In the genomic region with DNA sequence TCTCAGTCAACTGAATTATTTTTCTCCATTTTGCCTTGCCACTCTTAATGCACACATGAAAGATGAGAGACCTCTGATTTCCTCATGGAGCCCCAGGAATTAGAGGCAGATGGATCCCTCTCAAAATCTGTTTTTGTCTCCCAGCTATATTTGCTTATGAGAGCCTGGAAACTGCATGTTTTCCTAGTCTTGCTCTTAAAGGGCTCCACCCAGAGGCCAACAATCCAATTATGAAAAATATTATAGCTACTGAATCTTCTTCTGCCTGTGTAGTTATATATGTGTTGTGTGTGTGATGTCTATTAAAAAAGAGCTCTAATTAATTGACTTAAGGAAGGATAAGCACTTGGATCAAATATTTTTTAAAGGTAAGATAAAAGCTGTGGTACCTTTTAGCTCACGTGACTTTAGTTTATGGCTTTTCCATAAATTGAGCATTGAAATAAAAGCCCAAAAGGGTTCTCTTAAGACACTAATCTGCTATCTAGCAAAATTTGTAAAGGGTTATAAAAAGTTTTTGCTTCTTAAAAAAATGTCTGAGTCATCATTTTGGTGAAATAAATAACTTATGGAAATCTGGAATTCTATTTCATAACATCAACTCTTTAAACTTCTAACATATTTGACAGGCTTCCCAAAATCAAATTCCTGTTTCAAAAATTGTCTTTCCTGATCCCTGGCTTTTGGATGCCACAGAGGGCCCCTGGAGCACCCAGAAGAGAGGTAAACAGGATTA, we compare ENCODE assay signal across 10 cellular contexts. TPM values are rescaled to one million over a fixed set of nuclear protein-coding genes. Genes with fewer than 3 reads are reported as not detected.
DNase-seq lines count a peak whose midpoint lies in the region; ATAC-seq and TF ChIP-seq lines count a peak whose summit lies in the region.
"Had no signal": no experiment of that assay in that cellular context is flagged by ENCODE, and none has a peak within 500 bp of the region (broad histone marks: within the 10 kb centered on the region; RNA-seq: fewer than 3 reads in every experiment).

No MANE protein-coding gene starts in this region.

- no peaks in the 10 kb centered on the region for H3K9me3 Mint-ChIP-seq in CD8-positive, alpha-beta memory T cell

- in situ Hi-C loops in KBM-7 (cut with MboI; ENCODE audit: low pct_unique_long_range_greater_than_20kb, low sequenced_read_pairs), result loop anchor here (25.0 kb wide), 1 partner anchor 205 kb away; the partner anchor contains the start of gene KRTAP10-1

- no peaks in the 10 kb centered on the region for H3K4me1 ChIP-seq in CD8-positive, alpha-beta memory T cell (ENCODE audit: insufficient read depth, low read length)
- H3K4me1 ChIP-seq in OCI-LY7 (ENCODE audit: insufficient read depth, low read length, poor library complexity, severe bottlenecking) (no peaks in the 10 kb centered on the region), tibial artery (no peaks in the 10 kb centered on the region)
- H3K4me1 ChIP-seq: colonic mucosa had no signal

- H4K20me1 ChIP-seq in OCI-LY7 (ENCODE audit: insufficient read depth, low read length), result no peaks in the 10 kb centered on the region

- CTCF ChIA-PET in CD8-positive, alpha-beta memory T cell (lab: Charles Lee), result interaction anchor here (0.7 to 7.6 kb wide), 21 partner anchors 11 to 246 kb away, joined by 3 to 134 read pairs (median 3); partner anchors contain the start of genes KRTAP12-3 and KRTAP12-4
- CTCF ChIA-PET in OCI-LY7 (lab: Charles Lee; ENCODE audit: unreplicated experiment), result no interaction called here

- no peaks in the 10 kb centered on the region for H3K79me2 ChIP-seq in OCI-LY7 (ENCODE audit: insufficient read depth, low read depth, low read length)

- ATAC-seq in GM18517 (IDR thresholded peaks at IDR 0.05; ENCODE audit: unreplicated experiment) (no peak), HG02642 (IDR thresholded peaks at IDR 0.05; ENCODE audit: poor library complexity, unreplicated experiment) (no peak)

- intact Hi-C loops in OCI-LY7 (cut with micrococcal nuclease; ENCODE audit: unreplicated experiment), result no loop called here
- intact Hi-C loops in tibial artery (cut with DNase I; ENCODE audit: low total_unique reads), result no loop called here

- no TSS peak for BruUV-seq in OCI-LY7 (replicated peaks; lab: Mats Ljungman, UMichigan)

- H3K36me3 Mint-ChIP-seq in CD8-positive, alpha-beta memory T cell, result no peaks in the 10 kb centered on the region

- peak in 2 of 5 donors; percentile 28 to 33 for DNase-seq in CD8-positive, alpha-beta memory T cell
- peak; percentile 38 for DNase-seq in KBM-7
- DNase-seq in OCI-LY7 (ENCODE audit: low spot score), result peak; percentile 10
- DNase-seq in foreskin fibroblast, result peak in 1 of 2 donors; percentile 28
- DNase-seq in middle frontal gyrus (ENCODE audit: extremely low spot score, low spot score), result no peak
- no peak for DNase-seq in tibial artery
- DNase-seq: colonic mucosa had no signal

- TF ChIP-seq CTCF in OCI-LY7 (conservative IDR thresholded peaks at IDR 0.05; ENCODE audit: low read length) (peak; percentile 62), foreskin fibroblast (IDR thresholded peaks at IDR 0.05; ENCODE audit: low read depth, low read length) (peak; percentile 30), tibial artery (IDR thresholded peaks at IDR 0.05) (no peak)

- no peak overlapping the region for H2AFZ ChIP-seq in OCI-LY7 (ENCODE audit: low read length)

- no peaks in the 10 kb centered on the region for H3K27me3 Mint-ChIP-seq in CD8-positive, alpha-beta memory T cell

- H3K4me2 ChIP-seq in OCI-LY7 (ENCODE audit: low read length), result no peak overlapping the region

- H3K9me3 ChIP-seq in CD8-positive, alpha-beta memory T cell (ENCODE audit: low read length), result no peaks in the 10 kb centered on the region
- H3K9me3 ChIP-seq in OCI-LY7 (ENCODE audit: low read length), result peaks cover 10% of the 10 kb centered on the region
- peaks cover 4 to 21% (median 21%) of the 10 kb centered on the region in 3 donors for H3K9me3 ChIP-seq in tibial artery
- H3K9me3 ChIP-seq: colonic mucosa had no signal

- no peaks in the 10 kb centered on the region for H3K9me2 ChIP-seq in OCI-LY7 (ENCODE audit: insufficient read depth, low read length)

- no peak overlapping the region for H3K27ac ChIP-seq in CD8-positive, alpha-beta memory T cell (ENCODE audit: low read depth, low read length)
- H3K27ac ChIP-seq in OCI-LY7 (ENCODE audit: low read depth, low read length, poor library complexity, severe bottlenecking), result no peak overlapping the region
- no peak overlapping the region for H3K27ac ChIP-seq in tibial artery
- H3K27ac ChIP-seq: colonic mucosa had no signal

- no peak overlapping the region for H3K4me3 ChIP-seq in CD8-positive, alpha-beta memory T cell (ENCODE audit: low read length)
- H3K4me3 ChIP-seq in OCI-LY7 (ENCODE audit: low read depth, low read length, poor library complexity, severe bottlenecking) (no peak overlapping the region), foreskin fibroblast (ENCODE audit: low read depth in 1 of 2, low read length in 2 of 2) (no peak overlapping the region), tibial artery (no peak overlapping the region)
- H3K4me3 ChIP-seq: colonic mucosa had no signal

- H3K27me3 ChIP-seq in CD8-positive, alpha-beta memory T cell (ENCODE audit: insufficient read depth, low read length, poor library complexity, severe bottlenecking), result no peaks in the 10 kb centered on the region
- no peaks in the 10 kb centered on the region for H3K27me3 ChIP-seq in tibial artery
- H3K27me3 ChIP-seq: colonic mucosa had no signal

- peak overlapping the region in 5 of 8 donors; percentile 33 to 77 (median 52) for H3K27ac Mint-ChIP-seq in CD8-positive, alpha-beta memory T cell

- H3K4me1 Mint-ChIP-seq in CD8-positive, alpha-beta memory T cell, result peaks cover 2 to 8% (median 7%) of the 10 kb centered on the region in 3 donors

- no peaks in the 10 kb centered on the region for H3K36me3 ChIP-seq in CD8-positive, alpha-beta memory T cell (ENCODE audit: insufficient read depth, low read length)
- H3K36me3 ChIP-seq in OCI-LY7 (ENCODE audit: insufficient read depth, low read length), result no peaks in the 10 kb centered on the region
- no peaks in the 10 kb centered on the region for H3K36me3 ChIP-seq in tibial artery
- H3K36me3 ChIP-seq: colonic mucosa had no signal

- H3K4me3 Mint-ChIP-seq in CD8-positive, alpha-beta memory T cell, result no peak overlapping the region

- POLR2A ChIA-PET in CD8-positive, alpha-beta memory T cell (lab: Charles Lee), result interaction anchor here (0.6 to 1.1 kb wide), 3 partner anchors 29 to 232 kb away, joined by 3 to 4 read pairs (median 3); no protein-coding TSS in a partner anchor
- POLR2A ChIA-PET in OCI-LY7 (lab: Charles Lee), result no interaction called here

RNA-seq across cellular contexts. Expression of gene TSPEAR, which starts 31.2 kb away (rescaled TPM):
- total RNA-seq in CD8-positive, alpha-beta memory T cell, result not detected
- 0.05 TPM for polyA plus RNA-seq in CD8-positive, alpha-beta memory T cell
- total RNA-seq in OCI-LY7 (2014; rRNA removed; shearing (Covaris generic)), result not detected in 2 replicates
- total RNA-seq in OCI-LY7 (2022), result not detected in 2 replicates
- total RNA-seq: colonic mucosa; T-helper 2 cell treated with Interferon-gamma antibody and Interleukin-4, amounts not matched to agents 100 ng/mL and 5 ng/mL, for 36 hours had no signal

RNA-seq across cellular contexts. Expression of gene KRTAP10-12, which starts 45.6 kb away (rescaled TPM):
- total RNA-seq in CD8-positive, alpha-beta memory T cell, result not detected
- polyA plus RNA-seq in CD8-positive, alpha-beta memory T cell, result not detected
- total RNA-seq in OCI-LY7 (2014; rRNA removed; shearing (Covaris generic)), result not detected in 2 replicates
- not detected in 2 replicates for total RNA-seq in OCI-LY7 (2022)
- total RNA-seq: colonic mucosa; T-helper 2 cell treated with Interferon-gamma antibody and Interleukin-4, amounts not matched to agents 100 ng/mL and 5 ng/mL, for 36 hours had no signal

RNA-seq across cellular contexts. Expression of gene UBE2G2, which starts 59.0 kb away (rescaled TPM):
- total RNA-seq in CD8-positive, alpha-beta memory T cell, result 100 to 1,000 TPM; 112 to 116 TPM
- polyA plus RNA-seq in CD8-positive, alpha-beta memory T cell, result 60.1 TPM
- total RNA-seq in OCI-LY7 (2014; rRNA removed; shearing (Covaris generic)), result 104 and 121 TPM in 2 replicates
- 137 and 141 TPM in 2 replicates for total RNA-seq in OCI-LY7 (2022)

Comparison
In these comparisons a context has a peak if more than half of its experiments do, and no peak if none do; other contexts are left out.
1. DNase-seq: peak in KBM-7 (single experiment) and OCI-LY7 (single experiment); none in middle frontal gyrus (single experiment) and tibial artery (0 of 2).
2. CTCF ChIP-seq: peak in OCI-LY7 (single experiment) and foreskin fibroblast (single experiment); none in tibial artery (0 of 2).